In the genomic region with DNA sequence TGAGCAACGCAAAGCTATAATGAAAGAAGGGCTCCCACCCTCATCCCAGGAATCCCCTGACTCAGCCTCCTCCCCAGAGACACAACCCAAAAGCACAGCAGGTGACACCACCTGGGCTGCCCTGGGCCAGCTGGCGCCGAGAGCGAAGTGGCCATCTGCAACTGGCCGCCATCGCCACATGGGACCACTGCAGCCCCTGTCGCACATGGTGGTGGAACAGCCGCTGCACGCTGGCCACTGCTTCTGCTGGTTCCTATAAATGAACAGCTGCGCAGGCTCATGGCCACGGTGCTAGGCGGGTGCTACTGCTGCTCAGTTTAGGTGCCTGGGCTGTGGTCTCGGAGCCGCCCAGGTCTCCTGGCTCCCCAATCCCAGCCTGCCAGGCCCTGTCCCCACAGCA, we compare ENCODE assay signal across 2 cellular contexts.
A peak's percentile ranks its signal among the peaks of the same experiment; 100 is the strongest.
TF ChIP-seq lines count a peak whose summit lies in the region.

No MANE protein-coding gene starts in this region.

TF ChIP-seq in IMR-90, 13 proteins besides CTCF, POLR2A, EP300 and RAD21:
- TF ChIP-seq CEBPB (IDR thresholded peaks at IDR 0.05; ENCODE audit: low read depth, low read length) (no peak), MAZ (IDR thresholded peaks at IDR 0.05; ENCODE audit: borderline replicate concordance, low read depth, low read length) (no peak), FOS (IDR thresholded peaks at IDR 0.05; ENCODE audit: low read depth, low read length) (no peak), MAFK (IDR thresholded peaks at IDR 0.05; ENCODE audit: low read depth, low read length) (no peak), SMC3 (IDR thresholded peaks at IDR 0.05; ENCODE audit: low read depth, low read length) (no peak), RFX5 (IDR thresholded peaks at IDR 0.05; ENCODE audit: low read depth, low read length) (no peak), RCOR1 (IDR thresholded peaks at IDR 0.05; ENCODE audit: insufficient replicate concordance, low read length) (no peak), CHD1 (IDR thresholded peaks at IDR 0.05; ENCODE audit: low read depth, low read length) (no peak), BHLHE40 (IDR thresholded peaks at IDR 0.05; ENCODE audit: low read depth, low read length) (no peak), MXI1 (IDR thresholded peaks at IDR 0.05; ENCODE audit: borderline replicate concordance, low read depth, low read length) (no peak), NFE2L2 (IDR thresholded peaks at IDR 0.05; ENCODE audit: low read depth, low read length) (no peak)
- TF ChIP-seq, protein P1, sequence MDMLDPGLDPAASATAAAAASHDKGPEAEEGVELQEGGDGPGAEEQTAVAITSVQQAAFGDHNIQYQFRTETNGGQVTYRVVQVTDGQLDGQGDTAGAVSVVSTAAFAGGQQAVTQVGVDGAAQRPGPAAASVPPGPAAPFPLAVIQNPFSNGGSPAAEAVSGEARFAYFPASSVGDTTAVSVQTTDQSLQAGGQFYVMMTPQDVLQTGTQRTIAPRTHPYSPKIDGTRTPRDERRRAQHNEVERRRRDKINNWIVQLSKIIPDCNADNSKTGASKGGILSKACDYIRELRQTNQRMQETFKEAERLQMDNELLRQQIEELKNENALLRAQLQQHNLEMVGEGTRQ (IDR thresholded peaks at IDR 0.05; ENCODE audit: low read depth, low read length): no peak
- TF ChIP-seq, protein P2, sequence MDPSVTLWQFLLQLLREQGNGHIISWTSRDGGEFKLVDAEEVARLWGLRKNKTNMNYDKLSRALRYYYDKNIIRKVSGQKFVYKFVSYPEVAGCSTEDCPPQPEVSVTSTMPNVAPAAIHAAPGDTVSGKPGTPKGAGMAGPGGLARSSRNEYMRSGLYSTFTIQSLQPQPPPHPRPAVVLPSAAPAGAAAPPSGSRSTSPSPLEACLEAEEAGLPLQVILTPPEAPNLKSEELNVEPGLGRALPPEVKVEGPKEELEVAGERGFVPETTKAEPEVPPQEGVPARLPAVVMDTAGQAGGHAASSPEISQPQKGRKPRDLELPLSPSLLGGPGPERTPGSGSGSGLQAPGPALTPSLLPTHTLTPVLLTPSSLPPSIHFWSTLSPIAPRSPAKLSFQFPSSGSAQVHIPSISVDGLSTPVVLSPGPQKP (IDR thresholded peaks at IDR 0.05; ENCODE audit: borderline replicate concordance, low read depth, low read length): no peak

TF ChIP-seq in K562, 482 proteins besides CTCF, POLR2A, EP300 and RAD21:
- TF ChIP-seq KLF16 (IDR thresholded peaks at IDR 0.05) (no peak), RBM22 (IDR thresholded peaks at IDR 0.05; ENCODE audit: low read depth, low read length, poor library complexity, severe bottlenecking) (peak; percentile 46)
